ENCODE assay signal across 1 cellular context in genomic region chr21:33943293-33943692, GRCh38.
TF ChIP-seq lines count a peak whose summit lies in the region.

No MANE protein-coding gene starts in this region.

TF ChIP-seq in GM23338, 12 proteins besides CTCF, POLR2A, EP300 and RAD21:
- TF ChIP-seq ZNF462 (CRISPR knock-in tag; IDR thresholded peaks at IDR 0.05) (no peak), NANOG (IDR thresholded peaks at IDR 0.05; ENCODE audit: borderline replicate concordance) (no peak), JUNB (IDR thresholded peaks at IDR 0.05; ENCODE audit: unreplicated experiment) (no peak), EZH2phosphoT487 (IDR thresholded peaks at IDR 0.05; ENCODE audit: unreplicated experiment) (no peak), REST (IDR thresholded peaks at IDR 0.05; ENCODE audit: unreplicated experiment) (no peak), ZNF114 (CRISPR knock-in tag; IDR thresholded peaks at IDR 0.05) (no peak), EZH2 (IDR thresholded peaks at IDR 0.05; ENCODE audit: low read depth, unreplicated experiment) (no peak), STAT1 (IDR thresholded peaks at IDR 0.05; ENCODE audit: unreplicated experiment) (no peak), ZNF331 (CRISPR knock-in tag; IDR thresholded peaks at IDR 0.05; ENCODE audit: low read depth) (no peak), CREB1 (CRISPR knock-in tag; IDR thresholded peaks at IDR 0.05; ENCODE audit: low read depth) (no peak), ETS1 (IDR thresholded peaks at IDR 0.05) (no peak), POLR2AphosphoS5 (IDR thresholded peaks at IDR 0.05; ENCODE audit: low read depth) (no peak)
